In genomic region chr22:24751518-24751917, GRCh38 we compare ENCODE assay signal across 26 cellular contexts. TPM values are rescaled to one million over a fixed set of nuclear protein-coding genes. Genes with fewer than 3 reads are reported as not detected.
DNase-seq lines count a peak whose midpoint lies in the region; ATAC-seq and TF ChIP-seq lines count a peak whose summit lies in the region.
"Had no signal": no experiment of that assay in that cellular context is flagged by ENCODE, and none has a peak within 500 bp of the region (broad histone marks: within the 10 kb centered on the region; RNA-seq: fewer than 3 reads in every experiment).

No MANE protein-coding gene starts in this region.

- no TSS peak for BruUV-seq in mammary epithelial cell (replicated peaks; lab: Mats Ljungman, UMichigan)

- H3K36me3 ChIP-seq in mammary epithelial cell (ENCODE audit: insufficient read depth, low read length) (no peaks in the 10 kb centered on the region), upper lobe of right lung (no peaks in the 10 kb centered on the region), aorta (ENCODE audit: control insufficient read depth in 1 of 2, insufficient read depth in 2 of 2, low read length in 1 of 2) (no peaks in the 10 kb centered on the region), esophagus squamous epithelium (no peaks in the 10 kb centered on the region)
- H3K36me3 ChIP-seq: BLaER1 treated with 17β-estradiol and CSF1 and Interleukin-3, amounts not matched to agents 10 nM and 100 nM; transverse colon had no signal

- H4K20me1 ChIP-seq in mammary epithelial cell (ENCODE audit: insufficient read depth, low read length), result no peaks in the 10 kb centered on the region
- H4K20me1 ChIP-seq: BLaER1 treated with 17β-estradiol and CSF1 and Interleukin-3, amounts not matched to agents 10 nM and 100 nM had no signal

- peak; percentile 18 to 32 for DNase-seq in Kasumi-1 (lab: John Stamatoyannopoulos, UW)
- peak; percentile 51 for DNase-seq in NOMO-1 treated with dmso at 0.1 percent for 144 hours (lab: John Stamatoyannopoulos, UW; ENCODE audit: unreplicated experiment)
- DNase-seq in mammary epithelial cell, result peak; percentile 55
- DNase-seq in upper lobe of right lung, result no peak
- no peak for DNase-seq in aorta
- no peak for DNase-seq in esophagus squamous epithelium (lab: John Stamatoyannopoulos, UW)
- DNase-seq: activated CD4-positive, alpha-beta T cell treated with anti-CD3 and anti-CD28 coated beads, Interleukin-2, amount 50 U/mL, for 48 hours; activated CD4-positive, CD25-positive, alpha-beta regulatory T cell treated with anti-CD3 and anti-CD28 coated beads, Interleukin-2, amount 50 U/mL, for 72 hours; activated naive CD4-positive, alpha-beta T cell treated with anti-CD3 and anti-CD28 coated beads for 36 hours; amniotic stem cell; COR-L47; MM.1S; NCI-H146; NCI-H748 treated with DMSO at 0.1 percent for 48 hours; nephron progenitor cell; stimulated activated CD4-positive, alpha-beta T cell treated with anti-CD3 and anti-CD28 coated beads, Interleukin-4, amount 100 ng/mL, for 24 hours; T-helper 17 cell; transverse colon had no signal

- intact Hi-C loops in mammary epithelial cell (cut with micrococcal nuclease), result no loop called here
- intact Hi-C loops in upper lobe of right lung (cut with DNase I), result no loop called here
- intact Hi-C loops in aorta (cut with DNase I), result no loop called here
- intact Hi-C loops in esophagus squamous epithelium (cut with DNase I), result no loop called here

- H3K9me3 ChIP-seq in mammary epithelial cell (replicated peaks; ENCODE audit: insufficient read depth, low read length) (no peaks in the 10 kb centered on the region), upper lobe of right lung (no peaks in the 10 kb centered on the region), aorta (ENCODE audit: control insufficient read depth, low read length) (no peaks in the 10 kb centered on the region), esophagus squamous epithelium (no peaks in the 10 kb centered on the region)
- H3K9me3 ChIP-seq: transverse colon had no signal

- H3K27ac ChIP-seq in mammary epithelial cell (ENCODE audit: insufficient read depth, low read depth, low read length), result no peak overlapping the region
- no peak overlapping the region for H3K27ac ChIP-seq in upper lobe of right lung
- no peak overlapping the region for H3K27ac ChIP-seq in aorta (ENCODE audit: low read depth in 1 of 2, low read length in 2 of 2)
- H3K27ac ChIP-seq in esophagus squamous epithelium, result no peak overlapping the region
- H3K27ac ChIP-seq: BLaER1 treated with 17β-estradiol and CSF1 and Interleukin-3, amounts not matched to agents 10 nM and 100 nM; SK-N-MC; transverse colon had no signal

- H3K4me3 ChIP-seq in mammary epithelial cell (replicated peaks in 1 of 3; ENCODE audit: insufficient read depth in 1 of 3, low read depth in 2 of 3, low read length in 3 of 3), result no peak overlapping the region
- H3K4me3 ChIP-seq in upper lobe of right lung, result no peak overlapping the region
- H3K4me3 ChIP-seq in aorta (ENCODE audit: low read length in 2 of 2), result no peak overlapping the region
- no peak overlapping the region for H3K4me3 ChIP-seq in esophagus squamous epithelium
- H3K4me3 ChIP-seq: BLaER1 treated with 17β-estradiol and CSF1 and Interleukin-3, amounts not matched to agents 10 nM and 100 nM; SK-N-MC; transverse colon had no signal

- H3K4me1 ChIP-seq in mammary epithelial cell (ENCODE audit: insufficient read depth, low read length), result no peaks in the 10 kb centered on the region
- no peaks in the 10 kb centered on the region for H3K4me1 ChIP-seq in upper lobe of right lung
- no peaks in the 10 kb centered on the region for H3K4me1 ChIP-seq in aorta (ENCODE audit: control insufficient read depth in 1 of 2, insufficient read depth in 2 of 2, low read length in 2 of 2)
- H3K4me1 ChIP-seq in esophagus squamous epithelium, result no peaks in the 10 kb centered on the region
- H3K4me1 ChIP-seq: transverse colon had no signal

- CTCF ChIA-PET in mammary epithelial cell (lab: Charles Lee; ENCODE audit: low non-redundant PET), result no interaction called here

- no peak overlapping the region for H3K9ac ChIP-seq in mammary epithelial cell (ENCODE audit: insufficient read depth, low read length)
- H3K9ac ChIP-seq: BLaER1 treated with 17β-estradiol and CSF1 and Interleukin-3, amounts not matched to agents 10 nM and 100 nM had no signal

- WGBS in mammary epithelial cell (ENCODE audit: low coverage, missing lambda C conversion rate), result 68% methylated on average over 5 of the region's 5 CpGs
- 77 to 91% methylated on average over 5 of the region's 5 CpGs for WGBS in aorta, 2 donors
- WGBS in esophagus squamous epithelium, 2 donors, result 39 to 51% methylated on average over 5 of the region's 5 CpGs

- H3K27me3 ChIP-seq in mammary epithelial cell (ENCODE audit: insufficient read depth, low read length), result peaks cover 5% of the 10 kb centered on the region
- H3K27me3 ChIP-seq in upper lobe of right lung, result no peaks in the 10 kb centered on the region
- no peaks in the 10 kb centered on the region for H3K27me3 ChIP-seq in aorta (ENCODE audit: control insufficient read depth in 1 of 2, insufficient read depth in 2 of 2, low read length in 1 of 2)
- H3K27me3 ChIP-seq in esophagus squamous epithelium, result peaks cover 0 to 9% (median 0%) of the 10 kb centered on the region in 4 donors
- H3K27me3 ChIP-seq: BLaER1 treated with 17β-estradiol and CSF1 and Interleukin-3, amounts not matched to agents 10 nM and 100 nM had no signal

- TF ChIP-seq POLR2A in esophagus squamous epithelium (IDR thresholded peaks at IDR 0.05), result no peak

- TF ChIP-seq CTCF in mammary epithelial cell (conservative IDR thresholded peaks at IDR 0.05 in 1 of 2, IDR thresholded peaks at IDR 0.05 in 1 of 2; ENCODE audit: extremely low read depth in 1 of 2, insufficient read depth in 1 of 2, low read depth in 1 of 2, low read length in 2 of 2), result no peak
- TF ChIP-seq CTCF in upper lobe of right lung (IDR thresholded peaks at IDR 0.05), result no peak
- TF ChIP-seq CTCF in esophagus squamous epithelium (IDR thresholded peaks at IDR 0.05), result no peak

- H3K79me2 ChIP-seq in mammary epithelial cell (ENCODE audit: insufficient read depth, low read length), result no peaks in the 10 kb centered on the region

- H3K4me2 ChIP-seq in mammary epithelial cell (ENCODE audit: insufficient read depth, low read depth, low read length), result no peak overlapping the region

- dilution Hi-C loops in mammary epithelial cell (cut with HindIII; ENCODE audit: low sequenced_read_pairs), result loop anchor here (5.0 kb wide), 1 partner anchor 44 kb away; no protein-coding TSS in a partner anchor

- in situ Hi-C loops in mammary epithelial cell (cut with MboI; ENCODE audit: low sequenced_read_pairs in 2 of 2), result loop anchor here (25.0 kb wide), 2 partner anchors 114 to 286 kb away; no protein-coding TSS in a partner anchor

- no peak overlapping the region for H2AFZ ChIP-seq in mammary epithelial cell (ENCODE audit: low read depth, low read length)

- peak; percentile 58 for ATAC-seq in upper lobe of right lung
- ATAC-seq in HG03196 (IDR thresholded peaks at IDR 0.05; ENCODE audit: unreplicated experiment), result no peak
- no peak for ATAC-seq in aorta (ENCODE audit: low FRiP score)
- ATAC-seq: left lobe of liver, T-helper 17 cell had no signal

RNA-seq across cellular contexts. Expression of gene PIWIL3, which starts 23.0 kb away (rescaled TPM):
- total RNA-seq in mammary epithelial cell (not detected), upper lobe of right lung (not detected), aorta (not detected), esophagus squamous epithelium (not detected)
- polyA plus RNA-seq in mammary epithelial cell (not detected), aorta (not detected)
- polyA minus RNA-seq in mammary epithelial cell, result not detected
- total RNA-seq: activated naive CD4-positive, alpha-beta T cell treated with anti-CD3 and anti-CD28 coated beads for 36 hours; HT-29; left lobe of liver; OCI-LY7; osteoblast; T-helper 17 cell; transverse colon had no signal
- polyA plus RNA-seq: endothelial cell of umbilical vein had no signal

RNA-seq across cellular contexts. Expression of gene SGSM1, which starts 54.5 kb away (rescaled TPM):
- not detected for total RNA-seq in mammary epithelial cell
- polyA plus RNA-seq in mammary epithelial cell, result 0.01 TPM
- polyA minus RNA-seq in mammary epithelial cell, result 0.78 TPM
- total RNA-seq in upper lobe of right lung, result 3.8 TPM
- 1 to 10 TPM; 9.2 to 9.5 TPM for total RNA-seq in aorta
- 1 to 10 TPM in 1 of 2 donors, under 1 TPM in 1; 0.50 to 5.9 TPM for polyA plus RNA-seq in aorta
- under 1 TPM; 0.09 to 0.57 (median 0.18) TPM for total RNA-seq in esophagus squamous epithelium
- total RNA-seq: OCI-LY7, osteoblast had no signal

Comparison
In these comparisons a context has a peak if more than half of its experiments do, and no peak if none do; other contexts are left out.
1. DNase-seq: peak in Kasumi-1 (2 of 2), NOMO-1 treated with dmso at 0.1 percent for 144 hours (single experiment) and mammary epithelial cell (single experiment); none in upper lobe of right lung (single experiment), aorta (0 of 2) and esophagus squamous epithelium (single experiment).